In the genomic region with DNA sequence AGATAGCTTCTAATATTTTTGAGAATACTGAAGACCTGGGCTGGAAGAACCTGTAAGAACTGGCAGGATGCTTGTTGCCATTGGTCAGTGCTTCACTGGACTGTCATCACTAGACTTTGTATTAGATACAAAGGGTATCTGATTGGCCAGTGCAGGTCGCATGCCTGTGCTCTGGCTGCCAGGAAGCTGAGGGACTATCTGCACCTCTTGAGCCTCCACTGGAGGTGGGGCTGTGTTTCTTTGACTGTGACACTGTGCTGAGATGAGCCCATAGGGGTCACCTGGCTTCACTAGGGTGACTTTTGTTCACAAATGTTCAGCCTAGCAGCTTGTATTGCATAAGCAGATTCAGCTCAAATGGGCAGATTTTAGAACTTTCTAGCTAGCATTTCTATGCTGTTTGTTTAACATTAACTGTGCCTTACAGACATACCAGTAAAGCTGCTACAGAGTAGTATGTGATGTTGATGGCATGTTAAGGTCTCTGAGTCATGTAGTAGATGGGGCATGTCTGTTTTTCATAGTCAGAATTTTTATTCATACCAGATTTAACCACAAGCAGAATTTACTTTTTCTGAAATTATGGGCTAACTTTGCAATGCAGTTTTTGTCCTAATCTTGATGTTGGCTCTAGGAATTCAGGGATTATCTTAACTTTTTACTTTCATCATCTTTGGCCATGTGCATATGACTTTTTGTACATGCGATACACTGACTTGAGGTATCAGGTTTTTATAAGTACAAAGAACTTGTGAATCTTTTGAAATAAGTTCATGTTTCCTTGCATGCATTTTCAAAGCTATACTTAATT, we compare ENCODE assay signal across 15 cellular contexts. TPM values are rescaled to one million over a fixed set of nuclear protein-coding genes. Genes with fewer than 3 reads are reported as not detected.
DNase-seq lines count a peak whose midpoint lies in the region; ATAC-seq and TF ChIP-seq lines count a peak whose summit lies in the region.
"Had no signal": no experiment of that assay in that cellular context is flagged by ENCODE, and none has a peak within 500 bp of the region (broad histone marks: within the 10 kb centered on the region; RNA-seq: fewer than 3 reads in every experiment).

No MANE protein-coding gene starts in this region.

- no TSS peak for BruUV-seq in OCI-LY7 (replicated peaks; lab: Mats Ljungman, UMichigan)

- H3K9me3 Mint-ChIP-seq in immature natural killer cell = no peaks in the 10 kb centered on the region
- H3K9me3 Mint-ChIP-seq: activated CD4-positive, alpha-beta memory T cell treated with anti-CD3 and anti-CD28 coated beads, Interleukin-2, amount 10 ng/mL, durations not matched to agents 7 days and 5 days had no signal

- DNase-seq in AG10803 (ENCODE audit: low read depth) (peak; percentile 95), OCI-LY7 (ENCODE audit: low spot score) (peak; percentile 14), epithelial cell of esophagus (ENCODE audit: low read depth) (peak; percentile 59), right lobe of liver (peak in 1 of 3 donors; percentile 52), KG1 (lab: John Stamatoyannopoulos, UW) (no peak), immature natural killer cell (no peak), SHP77 (lab: John Stamatoyannopoulos, UW) (no peak), NCI-H1436 treated with DMSO at 0.1 percent for 48 hours (lab: John Stamatoyannopoulos, UW) (no peak)
- DNase-seq: activated CD4-positive, alpha-beta memory T cell treated with anti-CD3 and anti-CD28 coated beads, Interleukin-2, amount 10 ng/mL, durations not matched to agents 7 days and 5 days; activated naive CD4-positive, alpha-beta T cell treated with Interleukin-2 at 50 U/mL for 16 hours; colonic mucosa; OCI-M1; pancreas; stimulated activated naive CD4-positive, alpha-beta T cell treated with Interleukin-2 at 50 U/mL for 16 hours had no signal

- H3K27ac ChIP-seq in OCI-LY7 (ENCODE audit: low read depth, low read length, poor library complexity, severe bottlenecking) = no peak overlapping the region
- H3K27ac ChIP-seq in right lobe of liver = no peak overlapping the region
- H3K27ac ChIP-seq: colonic mucosa, gastroesophageal sphincter, pancreas had no signal

- H3K27me3 Mint-ChIP-seq in immature natural killer cell (ENCODE audit: low read depth in 3 of 3) = peaks cover 0 to 3% (median 0%) of the 10 kb centered on the region in 3 donors
- H3K27me3 Mint-ChIP-seq: activated CD4-positive, alpha-beta memory T cell treated with anti-CD3 and anti-CD28 coated beads, Interleukin-2, amount 10 ng/mL, durations not matched to agents 7 days and 5 days had no signal

- no peak for TF ChIP-seq POLR2A in right lobe of liver (IDR thresholded peaks at IDR 0.05)

- 95% methylated on average over 1 of the region's 2 CpGs for WGBS in right lobe of liver (ENCODE audit: insufficient coverage, low coverage, low lambda C conversion rate, missing lambda C conversion rate)

- H3K9me3 ChIP-seq in OCI-LY7 (ENCODE audit: low read length) = no peaks in the 10 kb centered on the region
- H3K9me3 ChIP-seq in right lobe of liver = no peaks in the 10 kb centered on the region
- H3K9me3 ChIP-seq: colonic mucosa, gastroesophageal sphincter, pancreas had no signal

- POLR2A ChIA-PET in OCI-LY7 (lab: Charles Lee) = interaction anchor here (0.5 to 4.4 kb wide), 10 partner anchors 10 to 111 kb away, joined by 3 to 25 read pairs (median 4); no protein-coding TSS in a partner anchor

- no peak overlapping the region for H2AFZ ChIP-seq in OCI-LY7 (ENCODE audit: low read length)

- peaks cover 8% of the 10 kb centered on the region for H3K4me1 ChIP-seq in OCI-LY7 (ENCODE audit: insufficient read depth, low read length, poor library complexity, severe bottlenecking)
- H3K4me1 ChIP-seq in right lobe of liver = peaks cover 0 to 8% (median 0%) of the 10 kb centered on the region in 4 donors
- H3K4me1 ChIP-seq: colonic mucosa, pancreas had no signal

- H3K27ac Mint-ChIP-seq in immature natural killer cell = no peak overlapping the region
- H3K27ac Mint-ChIP-seq: activated CD4-positive, alpha-beta memory T cell treated with anti-CD3 and anti-CD28 coated beads, Interleukin-2, amount 10 ng/mL, durations not matched to agents 7 days and 5 days had no signal

- TF ChIP-seq CTCF in AG10803 (conservative IDR thresholded peaks at IDR 0.05; ENCODE audit: low read length) = no peak
- TF ChIP-seq CTCF in OCI-LY7 (conservative IDR thresholded peaks at IDR 0.05; ENCODE audit: low read length) = 0 out of 2 replicates have a peak, but pooled peaks have one; percentile 17
- no peak for TF ChIP-seq CTCF in epithelial cell of esophagus (IDR thresholded peaks at IDR 0.05; ENCODE audit: insufficient read depth, low read depth, low read length, missing control alignments)
- no peak for TF ChIP-seq CTCF in right lobe of liver (IDR thresholded peaks at IDR 0.05)

- H3K4me1 Mint-ChIP-seq in immature natural killer cell = no peaks in the 10 kb centered on the region
- H3K4me1 Mint-ChIP-seq: activated CD4-positive, alpha-beta memory T cell treated with anti-CD3 and anti-CD28 coated beads, Interleukin-2, amount 10 ng/mL, durations not matched to agents 7 days and 5 days had no signal

- ATAC-seq in right lobe of liver = peak; percentile 38 to 88 (median 43)
- ATAC-seq: gastroesophageal sphincter, pancreas had no signal

- CTCF ChIA-PET in OCI-LY7 (lab: Charles Lee; ENCODE audit: unreplicated experiment) = interaction anchor here (0.7 kb wide), 1 partner anchor 14 kb away, joined by 3 read pairs; no protein-coding TSS in a partner anchor

- peaks cover under 1 to 22% (median 14%) of the 10 kb centered on the region in 3 donors for H3K36me3 Mint-ChIP-seq in immature natural killer cell

- no peaks in the 10 kb centered on the region for H3K27me3 ChIP-seq in right lobe of liver
- H3K27me3 ChIP-seq: colonic mucosa, gastroesophageal sphincter, pancreas had no signal

- no peak overlapping the region for H3K4me3 Mint-ChIP-seq in immature natural killer cell
- H3K4me3 Mint-ChIP-seq: activated CD4-positive, alpha-beta memory T cell treated with anti-CD3 and anti-CD28 coated beads, Interleukin-2, amount 10 ng/mL, durations not matched to agents 7 days and 5 days had no signal

- no peak overlapping the region for H3K4me2 ChIP-seq in OCI-LY7 (ENCODE audit: low read length)

- H3K36me3 ChIP-seq in OCI-LY7 (ENCODE audit: insufficient read depth, low read length) (peaks cover 25% of the 10 kb centered on the region), right lobe of liver (no peaks in the 10 kb centered on the region)
- H3K36me3 ChIP-seq: colonic mucosa, pancreas had no signal

- no peaks in the 10 kb centered on the region for H3K79me2 ChIP-seq in OCI-LY7 (ENCODE audit: insufficient read depth, low read depth, low read length)

- H4K20me1 ChIP-seq in OCI-LY7 (ENCODE audit: insufficient read depth, low read length) = no peaks in the 10 kb centered on the region

- intact Hi-C loops in OCI-LY7 (cut with micrococcal nuclease; ENCODE audit: unreplicated experiment) = loop anchor here (5.0 kb wide), 1 partner anchor 35 kb away; no protein-coding TSS in a partner anchor
- intact Hi-C loops in right lobe of liver (cut with DNase I) = no loop called here

- no peaks in the 10 kb centered on the region for H3K9me2 ChIP-seq in OCI-LY7 (ENCODE audit: insufficient read depth, low read length)

- H3K4me3 ChIP-seq in AG10803 (ENCODE audit: low read length) (no peak overlapping the region), OCI-LY7 (ENCODE audit: low read depth, low read length, poor library complexity, severe bottlenecking) (no peak overlapping the region), epithelial cell of esophagus (ENCODE audit: low read length) (no peak overlapping the region), right lobe of liver (no peak overlapping the region)
- H3K4me3 ChIP-seq: colonic mucosa, gastroesophageal sphincter, pancreas had no signal

RNA-seq across cellular contexts. Expression of gene RHBDD1, which starts 56.1 kb away (rescaled TPM):
- 30.4 and 40.8 TPM in 2 replicates for total RNA-seq in OCI-LY7 (2014; rRNA removed; shearing (Covaris generic))
- 80.3 and 87.8 TPM in 2 replicates for total RNA-seq in OCI-LY7 (2022)
- 10 to 100 TPM; 14.7 to 25.3 (median 21.0) TPM for total RNA-seq in right lobe of liver
- polyA plus RNA-seq in immature natural killer cell = 10 to 100 TPM; 10.3 to 19.0 (median 11.2) TPM

Comparison
In these comparisons a context has a peak if more than half of its experiments do, and no peak if none do; other contexts are left out.
1. DNase-seq: peak in AG10803 (single experiment), OCI-LY7 (single experiment) and epithelial cell of esophagus (single experiment); none in KG1 (single experiment), immature natural killer cell (0 of 3), SHP77 (0 of 2) and NCI-H1436 treated with DMSO at 0.1 percent for 48 hours (single experiment).